8 cellular contexts compared by ENCODE assay signal in genomic region chr16:25051446-25052160, GRCh38. TPM values are rescaled to one million over a fixed set of nuclear protein-coding genes. Genes with fewer than 3 reads are reported as not detected.
DNase-seq lines count a peak whose midpoint lies in the region; FAIRE-seq and TF ChIP-seq lines count a peak whose summit lies in the region.

No MANE protein-coding gene starts in this region.

- no peak overlapping the region for H2BK120ac ChIP-seq in trophoblast cell (ENCODE audit: insufficient read depth, low read length, poor library complexity)

- no peak overlapping the region for H4K12ac ChIP-seq in trophoblast cell (ENCODE audit: low read depth, low read length)

- no peak overlapping the region for H3K4me2 ChIP-seq in trophoblast cell (ENCODE audit: low read length)

- no peak overlapping the region for H3K23ac ChIP-seq in trophoblast cell (ENCODE audit: low read length)

- TF ChIP-seq POLR2A in esophagus muscularis mucosa (IDR thresholded peaks at IDR 0.05; ENCODE audit: low read depth) (no peak), prostate gland (IDR thresholded peaks at IDR 0.05) (no peak)

- H3K4me1 ChIP-seq in esophagus muscularis mucosa (peaks cover 14 to 38% (median 30%) of the 10 kb centered on the region in 4 donors), trophoblast cell (ENCODE audit: control insufficient read depth in 1 of 2, insufficient read depth in 2 of 2, low read length in 2 of 2) (peaks cover 7 to 12% of the 10 kb centered on the region in 2 experiments), kidney (ENCODE audit: control insufficient read depth in 1 of 2, insufficient read depth in 1 of 2, low read depth in 1 of 2, low read length in 2 of 2) (peaks cover 0 to 8% of the 10 kb centered on the region in 2 donors), prostate gland (replicated peaks) (peaks cover 11% of the 10 kb centered on the region)

- no peak overlapping the region for H3K14ac ChIP-seq in trophoblast cell (ENCODE audit: low read length)

- no peak overlapping the region for H3K18ac ChIP-seq in trophoblast cell (ENCODE audit: low read length)

- H3K27ac ChIP-seq in SK-N-MC (peak overlapping the region; percentile 27), esophagus muscularis mucosa (replicated peaks in 1 of 4) (peak overlapping the region; percentile 45 to 64 (median 47)), trophoblast cell (ENCODE audit: low read depth, low read length) (no peak overlapping the region), kidney (ENCODE audit: low read depth in 2 of 2, low read length in 2 of 2) (peak overlapping the region in 1 of 2 donors; percentile 7), prostate gland (no peak overlapping the region)

- peaks cover 4% of the 10 kb centered on the region for H3K79me1 ChIP-seq in trophoblast cell (ENCODE audit: low read length)

- no peak overlapping the region for H4K91ac ChIP-seq in trophoblast cell (ENCODE audit: low read depth, low read length)

- H3K9ac ChIP-seq in SK-N-MC (ENCODE audit: insufficient read length) (no peak overlapping the region), trophoblast cell (ENCODE audit: low read length) (no peak overlapping the region), kidney (ENCODE audit: low read length in 2 of 2) (no peak overlapping the region)

- peak; percentile 16 for DNase-seq in ELF-1 (ENCODE audit: low read depth, low spot score)
- no peak for DNase-seq in SK-N-MC (ENCODE audit: low read depth, low spot score)
- DNase-seq in esophagus muscularis mucosa (ENCODE audit: extremely low spot score), result no peak
- DNase-seq in trophoblast cell, result peak; percentile 76 to 86
- DNase-seq in urothelium cell line (ENCODE audit: low spot score), result no peak
- no peak for DNase-seq in NCI-H1105 (lab: John Stamatoyannopoulos, UW)
- no peak for DNase-seq in kidney
- DNase-seq in prostate gland (ENCODE audit: low spot score), result no peak

- FAIRE-seq in urothelium cell line (lab: Jason Lieb, UNC), result no peak
- no peak for FAIRE-seq in kidney (lab: Jason Lieb, UNC)

- TF ChIP-seq EP300 in esophagus muscularis mucosa (IDR thresholded peaks at IDR 0.05), result no peak

- H3K27me3 ChIP-seq in esophagus muscularis mucosa (no peaks in the 10 kb centered on the region), trophoblast cell (ENCODE audit: insufficient read depth, low read length) (no peaks in the 10 kb centered on the region), prostate gland (replicated peaks; ENCODE audit: insufficient read depth) (no peaks in the 10 kb centered on the region)

- no peak overlapping the region for H4K8ac ChIP-seq in trophoblast cell (ENCODE audit: low read depth, low read length)

- H3K4me3 ChIP-seq in SK-N-MC (no peak overlapping the region), esophagus muscularis mucosa (peak overlapping the region in 1 of 4 donors; percentile 11), trophoblast cell (ENCODE audit: low read depth, low read length) (no peak overlapping the region), kidney (ENCODE audit: low read length in 2 of 2) (no peak overlapping the region), prostate gland (no peak overlapping the region)

- no peak overlapping the region for H2AK5ac ChIP-seq in trophoblast cell (ENCODE audit: low read length)

- TF ChIP-seq CTCF in esophagus muscularis mucosa (IDR thresholded peaks at IDR 0.05) (no peak), kidney (IDR thresholded peaks at IDR 0.05; ENCODE audit: borderline replicate concordance, extremely low read depth, insufficient read depth) (no peak), prostate gland (IDR thresholded peaks at IDR 0.05) (no peak)

- H3K4ac ChIP-seq in trophoblast cell (ENCODE audit: low read depth, low read length), result no peak overlapping the region

- H3K36me3 ChIP-seq in SK-N-MC (ENCODE audit: insufficient read depth, low read length) (no peaks in the 10 kb centered on the region), esophagus muscularis mucosa (no peaks in the 10 kb centered on the region), trophoblast cell (ENCODE audit: control insufficient read depth in 1 of 2, insufficient read depth in 2 of 2, low read length in 2 of 2) (no peaks in the 10 kb centered on the region), kidney (ENCODE audit: control insufficient read depth in 1 of 2, insufficient read depth in 2 of 2, low read length in 2 of 2) (no peaks in the 10 kb centered on the region), prostate gland (no peaks in the 10 kb centered on the region)

- intact Hi-C loops in esophagus muscularis mucosa (cut with DNase I) (no loop called here), kidney (cut with DNase I) (loop anchor here (10.0 kb wide), 1 partner anchor 173 kb away; no protein-coding TSS in a partner anchor), prostate gland (cut with DNase I) (no loop called here)

- 26% methylated on average over 7 of the region's 7 CpGs for whole genome bisulfite sequencing in esophagus muscularis mucosa
- WGBS in trophoblast cell (ENCODE audit: extremely low coverage, insufficient coverage, insufficient read length), result no CpG with 5 or more reads among the region's 7 CpGs
- WGBS in prostate gland, result 26% methylated on average over 7 of the region's 7 CpGs

- no peaks in the 10 kb centered on the region for H3K9me3 ChIP-seq in SK-N-MC (ENCODE audit: low read depth, low read length)
- no peaks in the 10 kb centered on the region for H3K9me3 ChIP-seq in esophagus muscularis mucosa
- H3K9me3 ChIP-seq in trophoblast cell (ENCODE audit: insufficient read depth, low read depth, low read length), result no peaks in the 10 kb centered on the region
- no peaks in the 10 kb centered on the region for H3K9me3 ChIP-seq in kidney (ENCODE audit: control insufficient read depth in 1 of 2, low read length in 2 of 2)
- no peaks in the 10 kb centered on the region for H3K9me3 ChIP-seq in prostate gland

- H2BK12ac ChIP-seq in trophoblast cell (ENCODE audit: low read length), result peak overlapping the region; percentile 61

- no peaks in the 10 kb centered on the region for H3K79me2 ChIP-seq in trophoblast cell (ENCODE audit: control insufficient read depth, insufficient read depth, low read length, poor library complexity)

- H2AFZ ChIP-seq in trophoblast cell (ENCODE audit: insufficient read depth, low read length, poor library complexity), result no peak overlapping the region

- H2BK5ac ChIP-seq in trophoblast cell (ENCODE audit: low read depth, low read length, poor library complexity), result no peak overlapping the region

RNA-seq across cellular contexts. Expression of gene ARHGAP17, which starts 36.4 kb away (rescaled TPM):
- total RNA-seq in esophagus muscularis mucosa (10 to 100 TPM; 33.6 to 44.9 (median 38.4) TPM), kidney (71.8 TPM), prostate gland (10 to 100 TPM; 30.4 to 65.9 TPM)
- 56.6 and 59.3 TPM in 2 replicates for polyA plus RNA-seq in trophoblast cell (2013)
- polyA plus RNA-seq in kidney (ENCODE audit: insufficient read depth, low read depth, low replicate concordance), result 26.8 TPM

RNA-seq across cellular contexts. Expression of gene LCMT1, which starts 59.9 kb away (rescaled TPM):
- total RNA-seq in esophagus muscularis mucosa (10 to 100 TPM; 10.8 to 24.5 (median 18.0) TPM), kidney (44.8 TPM), prostate gland (10 to 100 TPM; 49.0 to 74.7 TPM)
- 63.4 and 67.6 TPM in 2 replicates for polyA plus RNA-seq in trophoblast cell (2013)
- polyA plus RNA-seq in kidney (ENCODE audit: insufficient read depth, low read depth, low replicate concordance), result 52.9 TPM

Comparison
In these comparisons a context has a peak if more than half of its experiments do, and no peak if none do; other contexts are left out.
1. DNase-seq: peak in ELF-1 (single experiment) and trophoblast cell (2 of 2); none in SK-N-MC (single experiment), esophagus muscularis mucosa (single experiment), urothelium cell line (single experiment), NCI-H1105 (single experiment), kidney (single experiment) and prostate gland (single experiment).
2. H3K27ac ChIP-seq: peak in SK-N-MC (single experiment) and esophagus muscularis mucosa (4 of 4); none in trophoblast cell (single experiment) and prostate gland (0 of 2).